10 cellular contexts compared by ENCODE assay signal in the genomic region with DNA sequence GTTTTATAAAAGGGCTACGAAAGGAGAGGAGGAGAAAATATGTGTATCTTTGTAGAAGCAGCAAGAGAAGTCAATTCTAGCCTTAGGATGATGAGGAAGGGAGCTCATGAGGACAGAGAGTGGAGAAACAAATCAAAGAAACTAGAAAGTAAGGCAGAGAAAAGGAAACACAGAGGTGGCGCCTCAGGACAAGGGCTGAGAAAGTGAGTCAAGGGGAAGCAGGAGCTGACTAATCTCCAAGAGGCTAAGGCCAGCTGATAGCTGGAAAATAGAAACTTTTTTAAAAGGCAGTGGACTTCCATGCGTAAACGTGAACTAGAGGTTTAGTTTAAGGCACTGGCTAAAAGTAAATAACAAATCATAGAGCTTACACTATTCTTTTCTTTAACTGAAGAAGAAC.
DNase-seq lines count a peak whose midpoint lies in the region; ATAC-seq and TF ChIP-seq lines count a peak whose summit lies in the region.
"Had no signal": no experiment of that assay in that cellular context is flagged by ENCODE, and none has a peak within 500 bp of the region (broad histone marks: within the 10 kb centered on the region; RNA-seq: fewer than 3 reads in every experiment).

No MANE protein-coding gene starts in this region.

- POLR2A ChIA-PET in activated CD4-positive, alpha-beta memory T cell treated with anti-CD3 and anti-CD28 coated beads, Interleukin-2, amount 10 ng/mL, durations not matched to agents 7 days and 5 days (lab: Charles Lee): interaction anchor here (0.8 to 1.1 kb wide), 3 partner anchors 9 to 24 kb away, joined by 3 to 4 read pairs (median 3); no protein-coding TSS in a partner anchor

- H3K36me3 Mint-ChIP-seq in activated CD4-positive, alpha-beta memory T cell treated with anti-CD3 and anti-CD28 coated beads, Interleukin-2, amount 10 ng/mL, durations not matched to agents 7 days and 5 days (ENCODE audit: low read depth): peaks cover 57% of the 10 kb centered on the region

- ATAC-seq in HG03521 (IDR thresholded peaks at IDR 0.05; ENCODE audit: unreplicated experiment) (no peak), GM18870 (IDR thresholded peaks at IDR 0.05; ENCODE audit: unreplicated experiment) (no peak)

- no peaks in the 10 kb centered on the region for H3K27me3 Mint-ChIP-seq in activated CD4-positive, alpha-beta memory T cell treated with anti-CD3 and anti-CD28 coated beads, Interleukin-2, amount 10 ng/mL, durations not matched to agents 7 days and 5 days

- TF ChIP-seq CTCF in foreskin fibroblast (IDR thresholded peaks at IDR 0.05; ENCODE audit: low read depth, low read length): no peak

- H3K4me1 Mint-ChIP-seq in activated CD4-positive, alpha-beta memory T cell treated with anti-CD3 and anti-CD28 coated beads, Interleukin-2, amount 10 ng/mL, durations not matched to agents 7 days and 5 days: peaks cover 85% of the 10 kb centered on the region

- H3K4me3 Mint-ChIP-seq in activated CD4-positive, alpha-beta memory T cell treated with anti-CD3 and anti-CD28 coated beads, Interleukin-2, amount 10 ng/mL, durations not matched to agents 7 days and 5 days: no peak overlapping the region

- no peak overlapping the region for H3K4me3 ChIP-seq in foreskin fibroblast (ENCODE audit: low read depth in 1 of 2, low read length in 2 of 2)

- peak overlapping the region; percentile 8 for H3K27ac Mint-ChIP-seq in activated CD4-positive, alpha-beta memory T cell treated with anti-CD3 and anti-CD28 coated beads, Interleukin-2, amount 10 ng/mL, durations not matched to agents 7 days and 5 days

- no peaks in the 10 kb centered on the region for H3K9me3 Mint-ChIP-seq in activated CD4-positive, alpha-beta memory T cell treated with anti-CD3 and anti-CD28 coated beads, Interleukin-2, amount 10 ng/mL, durations not matched to agents 7 days and 5 days

- CTCF ChIA-PET in activated CD4-positive, alpha-beta memory T cell treated with anti-CD3 and anti-CD28 coated beads, Interleukin-2, amount 10 ng/mL, durations not matched to agents 7 days and 5 days (lab: Charles Lee): interaction anchor here (0.8 to 1.3 kb wide), 4 partner anchors 13 to 174 kb away, joined by 3 to 8 read pairs (median 3); no protein-coding TSS in a partner anchor

- DNase-seq in stimulated activated CD4-positive, alpha-beta T cell treated with anti-CD3 and anti-CD28 coated beads, Interleukin-1b, Interleukin-23, amount 100 ng/mL, for 48 hours: peak; percentile 27
- no peak for DNase-seq in stimulated activated CD4-positive, alpha-beta T cell treated with anti-CD3 and anti-CD28 coated beads, Interleukin-12 subunit alpha, Interleukin-12 subunit beta, amount 100 ng/mL, for 4 hours
- DNase-seq in activated CD4-positive, alpha-beta memory T cell treated with anti-CD3 and anti-CD28 coated beads, Interleukin-2, amount 10 ng/mL, durations not matched to agents 7 days and 5 days: no peak
- DNase-seq in foreskin fibroblast: peak; percentile 65 to 81
- no peak for DNase-seq in RPMI8226
- DNase-seq in NCI-H2196 (lab: John Stamatoyannopoulos, UW; ENCODE audit: unreplicated experiment): no peak
- DNase-seq: DMS53, NCI-H345 had no signal

Comparison
In these comparisons a context has a peak if more than half of its experiments do, and no peak if none do; other contexts are left out.
1. DNase-seq: peak in stimulated activated CD4-positive, alpha-beta T cell treated with anti-CD3 and anti-CD28 coated beads, Interleukin-1b, Interleukin-23, amount 100 ng/mL, for 48 hours (single experiment) and foreskin fibroblast (2 of 2); none in stimulated activated CD4-positive, alpha-beta T cell treated with anti-CD3 and anti-CD28 coated beads, Interleukin-12 subunit alpha, Interleukin-12 subunit beta, amount 100 ng/mL, for 4 hours (single experiment), activated CD4-positive, alpha-beta memory T cell treated with anti-CD3 and anti-CD28 coated beads, Interleukin-2, amount 10 ng/mL, durations not matched to agents 7 days and 5 days (single experiment), RPMI8226 (single experiment) and NCI-H2196 (single experiment).